8 cellular contexts compared by ENCODE assay signal in genomic region chr1:1599030-1599916, GRCh38. TPM values are rescaled to one million over a fixed set of nuclear protein-coding genes. Genes with fewer than 3 reads are reported as not detected.
DNase-seq lines count a peak whose midpoint lies in the region; ATAC-seq and TF ChIP-seq lines count a peak whose summit lies in the region.

No MANE protein-coding gene starts in this region.

- H3K27me3 ChIP-seq in AG04450 (ENCODE audit: control insufficient read depth, insufficient read depth, low read length) (peaks cover 28% of the 10 kb centered on the region), esophagus muscularis mucosa (peaks cover 0 to 79% (median 25%) of the 10 kb centered on the region in 4 donors), osteoblast (ENCODE audit: insufficient read depth, low read length) (peaks cover 52% of the 10 kb centered on the region), aorta (ENCODE audit: control insufficient read depth in 1 of 2, insufficient read depth in 2 of 2, low read length in 1 of 2) (no peaks in the 10 kb centered on the region)

- no peaks in the 10 kb centered on the region for H3K9me3 Mint-ChIP-seq in activated B cell treated with CpG ODN at 0.5 μM for 24 hours

- H3K36me3 ChIP-seq in esophagus muscularis mucosa (no peaks in the 10 kb centered on the region), osteoblast (ENCODE audit: insufficient read depth, low read length) (no peaks in the 10 kb centered on the region), aorta (ENCODE audit: control insufficient read depth in 1 of 2, insufficient read depth in 2 of 2, low read length in 1 of 2) (no peaks in the 10 kb centered on the region)

- no peak for TF ChIP-seq CTCF in AG04450 (IDR thresholded peaks at IDR 0.05; ENCODE audit: low read depth, low read length)
- peak; percentile 18 for TF ChIP-seq CTCF in GM13976 (IDR thresholded peaks at IDR 0.05; ENCODE audit: borderline replicate concordance, control extremely low read depth, extremely low read depth, insufficient read depth, missing control alignments)
- no peak for TF ChIP-seq CTCF in activated B cell treated with CpG ODN at 0.5 μM for 24 hours (IDR thresholded peaks at IDR 0.05)
- no peak for TF ChIP-seq CTCF in esophagus muscularis mucosa (IDR thresholded peaks at IDR 0.05)
- TF ChIP-seq CTCF in osteoblast (IDR thresholded peaks at IDR 0.05; ENCODE audit: extremely low read depth, low read depth, low read length) = no peak

- no peaks in the 10 kb centered on the region for H3K36me3 Mint-ChIP-seq in activated B cell treated with CpG ODN at 0.5 μM for 24 hours (ENCODE audit: low read depth)

- in situ Hi-C loops in GM13976 (cut with MboI; ENCODE audit: low sequenced_read_pairs, unreplicated experiment) = no loop called here

- H2AFZ ChIP-seq in osteoblast (ENCODE audit: low read length) = no peak overlapping the region

- H3K4me1 ChIP-seq in esophagus muscularis mucosa (peaks cover 19 to 38% (median 25%) of the 10 kb centered on the region in 4 donors), osteoblast (ENCODE audit: insufficient read depth, low read length) (no peaks in the 10 kb centered on the region), aorta (ENCODE audit: control insufficient read depth in 1 of 2, insufficient read depth in 2 of 2, low read length in 2 of 2) (no peaks in the 10 kb centered on the region)

- TF ChIP-seq EP300 in esophagus muscularis mucosa (IDR thresholded peaks at IDR 0.05) = no peak

- DNase-seq in AG04450 (ENCODE audit: low read depth, low spot score) (no peak), GM13976 (ENCODE audit: low spot score) (peak; percentile 72), activated B cell treated with CpG ODN at 0.5 μM for 24 hours (no peak), esophagus muscularis mucosa (ENCODE audit: extremely low spot score) (no peak), osteoblast (ENCODE audit: insufficient read length, low spot score, missing footprints) (peak; percentile 98), aorta (no peak)

- H3K79me2 ChIP-seq in osteoblast (ENCODE audit: insufficient read depth, low read length) = no peaks in the 10 kb centered on the region

- peaks cover 25% of the 10 kb centered on the region for H3K4me1 Mint-ChIP-seq in activated B cell treated with CpG ODN at 0.5 μM for 24 hours

- intact Hi-C loops in activated B cell treated with CpG ODN at 0.5 μM for 24 hours (cut with micrococcal nuclease) = no loop called here
- intact Hi-C loops in esophagus muscularis mucosa (cut with DNase I) = no loop called here
- intact Hi-C loops in aorta (cut with DNase I) = no loop called here

- ATAC-seq in activated B cell treated with CpG ODN at 0.5 μM for 24 hours (ENCODE audit: low read depth) (peak; percentile 53), GM18858 (IDR thresholded peaks at IDR 0.05; ENCODE audit: unreplicated experiment) (no peak), GM21786 (IDR thresholded peaks at IDR 0.05; ENCODE audit: unreplicated experiment) (no peak), aorta (ENCODE audit: low FRiP score) (no peak)

- H3K4me3 Mint-ChIP-seq in activated B cell treated with CpG ODN at 0.5 μM for 24 hours = peak overlapping the region; percentile 78

- no peak overlapping the region for H3K27ac Mint-ChIP-seq in activated B cell treated with CpG ODN at 0.5 μM for 24 hours

- POLR2A ChIA-PET in AG04450 (lab: Yijun Ruan, JAX) = no interaction called here
- POLR2A ChIA-PET in activated B cell treated with CpG ODN at 0.5 μM for 24 hours (lab: Charles Lee) = interaction anchor here (1.5 kb wide), 1 partner anchor 15 kb away, joined by 7 read pairs; the partner anchor contains the start of gene MIB2

- H3K4me2 ChIP-seq in osteoblast (ENCODE audit: insufficient read depth, low read length) = no peak overlapping the region

- 60% methylated on average over 1 of the region's 108 CpGs for WGBS in esophagus muscularis mucosa
- 4 to 5% methylated on average over 90 to 108 of the region's 108 CpGs for whole genome bisulfite sequencing in aorta, 2 donors

- H4K20me1 ChIP-seq in osteoblast (ENCODE audit: insufficient read depth, low read length) = peaks cover 4% of the 10 kb centered on the region

- H3K9me3 ChIP-seq in AG04450 (ENCODE audit: control insufficient read depth, insufficient read depth, low read length) (no peaks in the 10 kb centered on the region; the same call in 1 of the 2 replicates), esophagus muscularis mucosa (no peaks in the 10 kb centered on the region), osteoblast (ENCODE audit: low read depth, low read length) (no peaks in the 10 kb centered on the region), aorta (ENCODE audit: control insufficient read depth, low read length) (no peaks in the 10 kb centered on the region)

- TF ChIP-seq POLR2A in esophagus muscularis mucosa (IDR thresholded peaks at IDR 0.05; ENCODE audit: low read depth) = no peak

- peaks cover 6% of the 10 kb centered on the region for H3K27me3 Mint-ChIP-seq in activated B cell treated with CpG ODN at 0.5 μM for 24 hours

- H3K27ac ChIP-seq in AG04450 (ENCODE audit: low read depth, low read length) = no peak overlapping the region
- H3K27ac ChIP-seq in esophagus muscularis mucosa (replicated peaks in 1 of 4) = no peak overlapping the region
- H3K27ac ChIP-seq in osteoblast (ENCODE audit: low read depth, low read length) = no peak overlapping the region
- no peak overlapping the region for H3K27ac ChIP-seq in aorta (ENCODE audit: low read depth in 1 of 2, low read length in 2 of 2)

- CTCF ChIA-PET in AG04450 (lab: Charles Lee) = no interaction called here
- CTCF ChIA-PET in activated B cell treated with CpG ODN at 0.5 μM for 24 hours (lab: Charles Lee) = no interaction called here

- H3K4me3 ChIP-seq in AG04450 (ENCODE audit: low read depth, low read length) = peak overlapping the region; percentile 36; the same call in 1 of the 2 replicates
- peak overlapping the region; percentile 27 to 58 (median 40) for H3K4me3 ChIP-seq in esophagus muscularis mucosa
- H3K4me3 ChIP-seq in osteoblast (ENCODE audit: insufficient read depth, low read length) = no peak overlapping the region
- H3K4me3 ChIP-seq in aorta (ENCODE audit: low read length in 2 of 2) = peak overlapping the region in 1 of 2 donors; percentile 23

RNA-seq across cellular contexts. Expression of gene FNDC10, which starts 0.7 kb away (rescaled TPM):
- polyA plus RNA-seq in AG04450 (2011; rRNA removed) = 1.4 and 2.3 TPM in 2 replicates
- 0.55 and 0.70 TPM in 2 replicates for polyA minus RNA-seq in AG04450 (2011; rRNA and poly(A)+ RNA removed)
- total RNA-seq in activated B cell treated with CpG ODN at 0.5 μM for 24 hours = 0.46 and 0.60 TPM in 2 replicates
- total RNA-seq in esophagus muscularis mucosa = 1 to 10 TPM in 1 of 4 donors, under 1 TPM in 2, not detected in 1; 0.50 to 1.9 (median 0.84) TPM
- 2.1 and 2.5 TPM in 2 replicates for total RNA-seq in osteoblast
- total RNA-seq in aorta = 1 to 10 TPM; 1.2 to 3.0 TPM
- under 1 TPM; 0.38 to 0.50 TPM for polyA plus RNA-seq in aorta

RNA-seq across cellular contexts. Expression of gene MIB2, which starts 16.0 kb away (rescaled TPM):
- polyA plus RNA-seq in AG04450 (2011; rRNA removed) = 9.4 and 14.0 TPM in 2 replicates
- polyA minus RNA-seq in AG04450 (2011; rRNA and poly(A)+ RNA removed) = 7.9 and 11.7 TPM in 2 replicates
- 27.6 and 36.4 TPM in 2 replicates for total RNA-seq in activated B cell treated with CpG ODN at 0.5 μM for 24 hours
- total RNA-seq in esophagus muscularis mucosa = 10 to 100 TPM; 33.6 to 99.9 (median 74.6) TPM
- 74.0 and 80.7 TPM in 2 replicates for total RNA-seq in osteoblast
- 10 to 100 TPM; 45.0 to 77.7 TPM for total RNA-seq in aorta
- 100 to 1,000 TPM in 1 of 2 donors, 10 to 100 TPM in 1; 20.4 to 220 TPM for polyA plus RNA-seq in aorta

RNA-seq across cellular contexts. Expression of gene SSU72, which starts 24.6 kb away (rescaled TPM):
- polyA plus RNA-seq in AG04450 (2011; rRNA removed) (104 and 113 TPM in 2 replicates), aorta (10 to 100 TPM; 65.0 to 92.8 TPM)
- polyA minus RNA-seq in AG04450 (2011; rRNA and poly(A)+ RNA removed) = 75.8 and 87.2 TPM in 2 replicates
- total RNA-seq in activated B cell treated with CpG ODN at 0.5 μM for 24 hours (111 and 118 TPM in 2 replicates), esophagus muscularis mucosa (100 to 1,000 TPM in 2 of 4 donors, 10 to 100 TPM in 2; 78.7 to 134 (median 112) TPM), osteoblast (67.2 and 73.1 TPM in 2 replicates), aorta (10 to 100 TPM; 67.7 to 71.5 TPM)

RNA-seq across cellular contexts. Expression of gene MMP23B, which starts 32.7 kb away (rescaled TPM):
- polyA plus RNA-seq in AG04450 (2011; rRNA removed) (4.9 and 7.1 TPM in 2 replicates), aorta (100 to 1,000 TPM in 1 of 2 donors, 10 to 100 TPM in 1; 41.2 to 120 TPM)
- 0.97 TPM in 1 of 2 replicates, not detected in the other for polyA minus RNA-seq in AG04450 (2011; rRNA and poly(A)+ RNA removed)
- total RNA-seq in activated B cell treated with CpG ODN at 0.5 μM for 24 hours (0.32 and 0.35 TPM in 2 replicates), esophagus muscularis mucosa (10 to 100 TPM in 3 of 4 donors, 1 to 10 TPM in 1; 3.2 to 19.5 (median 14.0) TPM), osteoblast (0.59 and 1.1 TPM in 2 replicates), aorta (10 to 100 TPM; 15.5 to 74.5 TPM)

RNA-seq across cellular contexts. Expression of gene TMEM240, which starts 58.8 kb away (rescaled TPM):
- polyA plus RNA-seq in AG04450 (2011; rRNA removed) (5.1 and 7.2 TPM in 2 replicates), aorta (10 to 100 TPM in 1 of 2 donors, 1 to 10 TPM in 1; 1.1 to 15.1 TPM)
- polyA minus RNA-seq in AG04450 (2011; rRNA and poly(A)+ RNA removed) = 0.74 and 2.6 TPM in 2 replicates
- total RNA-seq in activated B cell treated with CpG ODN at 0.5 μM for 24 hours (0.31 TPM in 1 of 2 replicates, not detected in the other), esophagus muscularis mucosa (10 to 100 TPM in 2 of 4 donors, 1 to 10 TPM in 2; 8.7 to 22.1 (median 13.9) TPM), osteoblast (1.8 and 2.7 TPM in 2 replicates), aorta (1 to 10 TPM; 6.2 to 7.8 TPM)

Comparison
In these comparisons a context has a peak if more than half of its experiments do, and no peak if none do; other contexts are left out.
1. DNase-seq: peak in GM13976 (single experiment) and osteoblast (single experiment); none in AG04450 (single experiment), activated B cell treated with CpG ODN at 0.5 μM for 24 hours (single experiment), esophagus muscularis mucosa (single experiment) and aorta (0 of 2).